ENCODE assay signal across 14 cellular contexts in the genomic region with DNA sequence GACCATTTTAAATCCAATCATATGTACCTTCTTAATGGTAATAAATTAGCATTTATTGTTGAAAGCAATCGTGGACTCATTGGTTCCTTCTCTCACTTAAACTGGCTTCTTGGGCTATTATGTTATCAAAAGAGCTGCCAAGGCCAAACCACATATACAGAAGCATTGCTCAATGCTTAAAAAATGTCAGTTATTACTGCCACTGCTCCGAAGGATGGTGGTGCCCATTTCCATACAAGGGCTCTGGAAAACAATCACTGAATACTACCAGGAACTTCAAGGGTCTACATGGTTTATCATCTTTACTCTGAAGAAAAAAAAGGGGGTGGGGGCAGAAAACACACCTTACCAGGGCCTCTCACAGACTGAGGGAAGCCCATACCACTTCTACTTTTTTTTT.
DNase-seq lines count a peak whose midpoint lies in the region; FAIRE-seq and TF ChIP-seq lines count a peak whose summit lies in the region.
"Had no signal": no experiment of that assay in that cellular context is flagged by ENCODE, and none has a peak within 500 bp of the region (broad histone marks: within the 10 kb centered on the region; RNA-seq: fewer than 3 reads in every experiment).

No MANE protein-coding gene starts in this region.

- H4K20me1 ChIP-seq in GM23248 (ENCODE audit: insufficient read depth), result no peaks in the 10 kb centered on the region
- no peaks in the 10 kb centered on the region for H4K20me1 ChIP-seq in endothelial cell of umbilical vein (replicated peaks; ENCODE audit: control insufficient read depth, extremely low read depth, insufficient read depth, low read length)

- H3K9ac ChIP-seq in GM23248 (no peak overlapping the region), endothelial cell of umbilical vein (replicated peaks; ENCODE audit: extremely low read depth, insufficient read depth, low read length) (no peak overlapping the region), skeletal muscle satellite cell (ENCODE audit: low read depth, low read length) (no peak overlapping the region)

- FAIRE-seq in endothelial cell of umbilical vein (lab: Jason Lieb, UNC), result no peak
- no peak for FAIRE-seq in D721Med (lab: Jason Lieb, UNC)
- FAIRE-seq: endometrium, GM18507 had no signal

- H3K27me3 ChIP-seq in GM23248 (replicated peaks; ENCODE audit: insufficient read depth), result no peaks in the 10 kb centered on the region
- H3K27me3 ChIP-seq in endothelial cell of umbilical vein (ENCODE audit: control insufficient read depth in 2 of 2, insufficient read depth in 2 of 2, low read length in 2 of 2), result no peaks in the 10 kb centered on the region
- no peaks in the 10 kb centered on the region for H3K27me3 ChIP-seq in skeletal muscle satellite cell (ENCODE audit: control insufficient read depth, insufficient read depth, low read length)

- no peak for TF ChIP-seq POLR2A in endothelial cell of umbilical vein (IDR thresholded peaks at IDR 0.05; ENCODE audit: low read depth, low read length)
- TF ChIP-seq POLR2A in erythroblast (IDR thresholded peaks at IDR 0.05; ENCODE audit: low read length), result no peak

- in situ Hi-C loops in GM23248 (cut with MboI), result no loop called here

- no peaks in the 10 kb centered on the region for H3K9me2 ChIP-seq in GM23248 (ENCODE audit: insufficient read depth)

- H3F3A ChIP-seq in GM23248 (ENCODE audit: insufficient read depth), result peaks cover 25% of the 10 kb centered on the region

- WGBS in GM23248 (ENCODE audit: low coverage in 1 of 2, low lambda C conversion rate in 2 of 2, missing lambda C conversion rate in 2 of 2), 2 experiments, result 9 to 10% methylated on average over 2 of the region's 2 CpGs

- BruUV-seq in endothelial cell of umbilical vein (replicated peaks; lab: Mats Ljungman, UMichigan), result no TSS peak

- DNase-seq in GM23248 (peak; percentile 71), OCI-M1 (lab: John Stamatoyannopoulos, UW) (peak; percentile 64), endothelial cell of umbilical vein (ENCODE audit: low read depth, low spot score) (peak; percentile 13), GM10266 (ENCODE audit: extremely low spot score) (no peak), DMS114 treated with DMSO at 0.1 percent for 48 hours (lab: John Stamatoyannopoulos, UW; ENCODE audit: unreplicated experiment) (no peak), erythroblast (lab: John Stamatoyannopoulos, UW) (no peak), D721Med (ENCODE audit: insufficient read length, low spot score) (no peak)
- DNase-seq: amygdala, DMS153, NCI-H187, T-helper 9 cell had no signal

- H3K27ac ChIP-seq in GM23248 (0 out of 2 replicates have a peak overlapping the region, but pooled peaks have one; percentile 35), endothelial cell of umbilical vein (ENCODE audit: insufficient read depth, low read depth, low read length) (no peak overlapping the region)

- 0 out of 2 replicates have a peak overlapping the region, but pooled peaks have one; percentile 16 for H3K4me3 ChIP-seq in GM23248
- H3K4me3 ChIP-seq in endothelial cell of umbilical vein (replicated peaks in 1 of 3; ENCODE audit: insufficient read depth in 1 of 3, low read depth in 1 of 3, low read length in 3 of 3), result no peak overlapping the region
- H3K4me3 ChIP-seq in skeletal muscle satellite cell (ENCODE audit: low read length), result peak overlapping the region; percentile 15

- H3K9me3 ChIP-seq in GM23248 (ENCODE audit: low read depth) (no peaks in the 10 kb centered on the region), endothelial cell of umbilical vein (replicated peaks; ENCODE audit: control insufficient read depth, insufficient read depth, low read length) (no peaks in the 10 kb centered on the region), skeletal muscle satellite cell (replicated peaks; ENCODE audit: low read length) (no peaks in the 10 kb centered on the region)

- POLR2A ChIA-PET in endothelial cell of umbilical vein (lab: Charles Lee), result no interaction called here

- H3K79me2 ChIP-seq in GM23248 (ENCODE audit: insufficient read depth), result peaks cover 78% of the 10 kb centered on the region
- H3K79me2 ChIP-seq in endothelial cell of umbilical vein (ENCODE audit: control insufficient read depth, insufficient read depth, low read length), result peaks cover 41% of the 10 kb centered on the region

- H3K4me2 ChIP-seq in GM23248 (ENCODE audit: unreplicated experiment) (peak overlapping the region; percentile 49), endothelial cell of umbilical vein (ENCODE audit: insufficient read depth, low read length) (no peak overlapping the region), skeletal muscle satellite cell (ENCODE audit: low read length) (peak overlapping the region; percentile 67)

- CTCF ChIA-PET in endothelial cell of umbilical vein (lab: Charles Lee), result interaction anchor here (1.1 kb wide), 3 partner anchors 10 to 50 kb away, joined by 3 to 4 read pairs (median 4); no protein-coding TSS in a partner anchor

- H2AFZ ChIP-seq in GM23248 (no peak overlapping the region), endothelial cell of umbilical vein (ENCODE audit: low read depth, low read length) (no peak overlapping the region)

- intact Hi-C loops in endothelial cell of umbilical vein (cut with micrococcal nuclease), result loop anchor here (2.0 kb wide), 1 partner anchor 20 kb away; no protein-coding TSS in a partner anchor

- H3K36me3 ChIP-seq in GM23248 (ENCODE audit: low read depth) (no peaks in the 10 kb centered on the region), endothelial cell of umbilical vein (ENCODE audit: control insufficient read depth in 2 of 2, extremely low read depth in 1 of 2, insufficient read depth in 2 of 2, low read length in 2 of 2) (no peaks in the 10 kb centered on the region), skeletal muscle satellite cell (ENCODE audit: insufficient read depth, low read length) (peaks cover 2% of the 10 kb centered on the region)

- no peak for TF ChIP-seq CTCF in endothelial cell of umbilical vein (IDR thresholded peaks at IDR 0.05; ENCODE audit: extremely low read depth in 1 of 2, insufficient read depth in 1 of 2, low read depth in 1 of 2, low read length in 2 of 2)
- TF ChIP-seq CTCF in GM10266 (IDR thresholded peaks at IDR 0.05; ENCODE audit: control insufficient read depth, insufficient read depth, low read depth, missing control alignments), result no peak
- TF ChIP-seq CTCF in D721Med (IDR thresholded peaks at IDR 0.05; ENCODE audit: insufficient read depth, missing control alignments), result no peak

- H3K4me1 ChIP-seq in GM23248 (ENCODE audit: insufficient read depth) (peaks cover 35% of the 10 kb centered on the region), endothelial cell of umbilical vein (ENCODE audit: control insufficient read depth, extremely low read depth, insufficient read depth, low read length) (peaks cover 20% of the 10 kb centered on the region), skeletal muscle satellite cell (ENCODE audit: control insufficient read depth, insufficient read depth, low read length) (peaks cover 31% of the 10 kb centered on the region)

- dilution Hi-C loops in endothelial cell of umbilical vein (cut with MboI; ENCODE audit: extremely low pct_ligation_motif_present, low sequenced_read_pairs), result no loop called here

- H3K9me1 ChIP-seq in endothelial cell of umbilical vein (replicated peaks; ENCODE audit: control insufficient read depth, extremely low read depth, insufficient read depth, low read length), result no peaks in the 10 kb centered on the region

TF ChIP-seq in endothelial cell of umbilical vein, 7 proteins besides CTCF, POLR2A, EP300 and RAD21:
- TF ChIP-seq FOS (IDR thresholded peaks at IDR 0.05; ENCODE audit: borderline replicate concordance, insufficient read depth, low read length), result no peak
- no peak for TF ChIP-seq EZH2 (IDR thresholded peaks at IDR 0.05; ENCODE audit: borderline replicate concordance, low read depth, low read length, severe bottlenecking)
- TF ChIP-seq MYC (IDR thresholded peaks at IDR 0.05; ENCODE audit: low read depth, low read length), result no peak

Comparison
In these comparisons a context has a peak if more than half of its experiments do, and no peak if none do; other contexts are left out.
1. DNase-seq: peak in GM23248 (single experiment), OCI-M1 (single experiment) and endothelial cell of umbilical vein (single experiment); none in GM10266 (single experiment), DMS114 treated with DMSO at 0.1 percent for 48 hours (single experiment), erythroblast (0 of 2) and D721Med (single experiment).
2. H3K4me3 ChIP-seq: peak in GM23248 (single experiment) and skeletal muscle satellite cell (single experiment); none in endothelial cell of umbilical vein (0 of 3).